ENCODE assay signal across 19 cellular contexts in genomic region chr12:19125325-19125724, GRCh38. TPM values are rescaled to one million over a fixed set of nuclear protein-coding genes. Genes with fewer than 3 reads are reported as not detected.
DNase-seq lines count a peak whose midpoint lies in the region; FAIRE-seq and TF ChIP-seq lines count a peak whose summit lies in the region.
"Had no signal": no experiment of that assay in that cellular context is flagged by ENCODE, and none has a peak within 500 bp of the region (broad histone marks: within the 10 kb centered on the region; RNA-seq: fewer than 3 reads in every experiment).

No MANE protein-coding gene starts in this region.

- FAIRE-seq in GM12891 (lab: Jason Lieb, UNC), result no peak
- FAIRE-seq: endometrium had no signal

- DNase-seq in activated T-cell treated with anti-CD3 and anti-CD28 coated beads, Interleukin-2, amount 50 U/mL, for 24 hours, result no peak
- DNase-seq in activated T-cell treated with anti-CD3 and anti-CD28 coated beads for 4 hours (no peak), HT1080 (ENCODE audit: low read depth) (peak; percentile 47), astrocyte of the spinal cord (ENCODE audit: low read depth, low spot score) (peak; percentile 26), iris pigment epithelial cell (ENCODE audit: low read depth) (peak; percentile 56), putamen (ENCODE audit: low spot score) (no peak), GM12891 (ENCODE audit: insufficient read length, low spot score) (no peak), medulla oblongata (ENCODE audit: extremely low spot score) (no peak)
- DNase-seq: ACHN; CD8-positive, alpha-beta memory T cell; KG1; naive thymus-derived CD4-positive, alpha-beta T cell; NCI-H1417 treated with DMSO at 0.1 percent for 48 hours; NK-92 treated with Interleukin-12 subunit alpha and Interleukin-12 subunit beta, amount 100 ng/mL, for 24 hours; Right ventricle myocardium superior had no signal

- peaks cover 15% of the 10 kb centered on the region for H3K27me3 Mint-ChIP-seq in activated T-cell treated with anti-CD3 and anti-CD28 coated beads, Interleukin-2, amount 50 U/mL, for 24 hours

- no peak overlapping the region for H3K4me3 ChIP-seq in astrocyte of the spinal cord (ENCODE audit: low read depth, low read length)
- H3K4me3 ChIP-seq: lung had no signal

- TF ChIP-seq POLR2A in GM12891 (IDR thresholded peaks at IDR 0.05; ENCODE audit: low read depth, low read length), result no peak

- in situ Hi-C loops in astrocyte of the spinal cord (cut with HindIII; ENCODE audit: low sequenced_read_pairs), result no loop called here

- peaks cover 9% of the 10 kb centered on the region for H3K4me1 Mint-ChIP-seq in activated T-cell treated with anti-CD3 and anti-CD28 coated beads, Interleukin-2, amount 50 U/mL, for 24 hours (ENCODE audit: low read depth)

- H3K27ac Mint-ChIP-seq in activated T-cell treated with anti-CD3 and anti-CD28 coated beads, Interleukin-2, amount 50 U/mL, for 24 hours, result peak overlapping the region; percentile 45
- H3K27ac Mint-ChIP-seq: activated naive CD8-positive, alpha-beta T cell; naive thymus-derived CD4-positive, alpha-beta T cell; WTC11 had no signal

- peaks cover 11% of the 10 kb centered on the region for H3K9me3 Mint-ChIP-seq in activated T-cell treated with anti-CD3 and anti-CD28 coated beads, Interleukin-2, amount 50 U/mL, for 24 hours

- TF ChIP-seq CTCF in astrocyte of the spinal cord (IDR thresholded peaks at IDR 0.05; ENCODE audit: low read depth, low read length), result no peak

- no peak overlapping the region for H3K4me3 Mint-ChIP-seq in activated T-cell treated with anti-CD3 and anti-CD28 coated beads, Interleukin-2, amount 50 U/mL, for 24 hours
- H3K4me3 Mint-ChIP-seq: activated naive CD8-positive, alpha-beta T cell; naive thymus-derived CD4-positive, alpha-beta T cell; WTC11 had no signal

- H3K36me3 Mint-ChIP-seq in activated T-cell treated with anti-CD3 and anti-CD28 coated beads, Interleukin-2, amount 50 U/mL, for 24 hours (ENCODE audit: low read depth), result no peaks in the 10 kb centered on the region

TF ChIP-seq in GM12891, 5 proteins besides CTCF, POLR2A, EP300 and RAD21:
- TF ChIP-seq PAX5 (IDR thresholded peaks at IDR 0.05; ENCODE audit: insufficient read depth, low read length, severe bottlenecking) (no peak), SPI1 (IDR thresholded peaks at IDR 0.05; ENCODE audit: low read depth, low read length) (no peak), POLR2AphosphoS5 (IDR thresholded peaks at IDR 0.05; ENCODE audit: low read depth, low read length) (no peak), POU2F2 (IDR thresholded peaks at IDR 0.05; ENCODE audit: low read depth, low read length) (no peak), TAF1 (IDR thresholded peaks at IDR 0.05; ENCODE audit: low read depth, low read length) (no peak)

RNA-seq across cellular contexts. Expression of gene PLEKHA5, which starts 4.2 kb away (rescaled TPM):
- 17.8 and 19.7 TPM in 2 replicates for total RNA-seq in HT1080 (2014; rRNA removed; shearing (Covaris generic))
- 13.1 and 15.4 TPM in 2 replicates for polyA plus RNA-seq in HT1080 (2015; cell fraction: cytosol; rRNA removed)
- 23.6 and 26.1 TPM in 2 replicates for polyA plus RNA-seq in HT1080 (2015; cell fraction: nucleus; rRNA removed)
- polyA plus RNA-seq in GM12891 (2012; ENCODE audit: low read depth, missing spikeins), result 0.04 TPM

Comparison
In these comparisons a context has a peak if more than half of its experiments do, and no peak if none do; other contexts are left out.
1. DNase-seq: peak in HT1080 (single experiment), astrocyte of the spinal cord (single experiment) and iris pigment epithelial cell (single experiment); none in activated T-cell treated with anti-CD3 and anti-CD28 coated beads, Interleukin-2, amount 50 U/mL, for 24 hours (single experiment), activated T-cell treated with anti-CD3 and anti-CD28 coated beads for 4 hours (single experiment), putamen (single experiment), GM12891 (single experiment) and medulla oblongata (single experiment).